1 cellular context compared by ENCODE assay signal in genomic region chr20:36362261-36362660, GRCh38.
TF ChIP-seq lines count a peak whose summit lies in the region.

No MANE protein-coding gene starts in this region.

TF ChIP-seq in HepG2, 621 proteins besides CTCF, POLR2A, EP300 and RAD21:
- no peak for TF ChIP-seq ZNF264 (CRISPR knock-in tag; IDR thresholded peaks at IDR 0.05)
- TF ChIP-seq ZNF746 (CRISPR knock-in tag; IDR thresholded peaks at IDR 0.05): no peak
- no peak for TF ChIP-seq TBL1XR1 (IDR thresholded peaks at IDR 0.05; ENCODE audit: borderline replicate concordance, low read length, partially characterized antibody)
- TF ChIP-seq HMGXB4 (CRISPR knock-in tag; IDR thresholded peaks at IDR 0.05; ENCODE audit: borderline replicate concordance in 1 of 2, low read depth in 1 of 2): no peak
- no peak for TF ChIP-seq ELF1 (CRISPR knock-in tag; IDR thresholded peaks at IDR 0.05)
- TF ChIP-seq NFRKB (IDR thresholded peaks at IDR 0.05): no peak
- no peak for TF ChIP-seq ZNF142 (CRISPR knock-in tag; IDR thresholded peaks at IDR 0.05)
- no peak for TF ChIP-seq ZKSCAN1 (IDR thresholded peaks at IDR 0.05; ENCODE audit: low read length)
- no peak for TF ChIP-seq ZNF687 (CRISPR knock-in tag; IDR thresholded peaks at IDR 0.05)
- no peak for TF ChIP-seq ZNF207 (IDR thresholded peaks at IDR 0.05; ENCODE audit: borderline replicate concordance)
- no peak for TF ChIP-seq UBTF (CRISPR knock-in tag; IDR thresholded peaks at IDR 0.05)
- no peak for TF ChIP-seq IKZF1 (IDR thresholded peaks at IDR 0.05)
- TF ChIP-seq TFE3 (CRISPR knock-in tag; IDR thresholded peaks at IDR 0.05): no peak
- no peak for TF ChIP-seq ZNF280B (CRISPR knock-in tag; IDR thresholded peaks at IDR 0.05; ENCODE audit: borderline replicate concordance)
- no peak for TF ChIP-seq ZC3H13 (CRISPR knock-in tag; IDR thresholded peaks at IDR 0.05)
